21 cellular contexts compared by ENCODE assay signal in the genomic region with DNA sequence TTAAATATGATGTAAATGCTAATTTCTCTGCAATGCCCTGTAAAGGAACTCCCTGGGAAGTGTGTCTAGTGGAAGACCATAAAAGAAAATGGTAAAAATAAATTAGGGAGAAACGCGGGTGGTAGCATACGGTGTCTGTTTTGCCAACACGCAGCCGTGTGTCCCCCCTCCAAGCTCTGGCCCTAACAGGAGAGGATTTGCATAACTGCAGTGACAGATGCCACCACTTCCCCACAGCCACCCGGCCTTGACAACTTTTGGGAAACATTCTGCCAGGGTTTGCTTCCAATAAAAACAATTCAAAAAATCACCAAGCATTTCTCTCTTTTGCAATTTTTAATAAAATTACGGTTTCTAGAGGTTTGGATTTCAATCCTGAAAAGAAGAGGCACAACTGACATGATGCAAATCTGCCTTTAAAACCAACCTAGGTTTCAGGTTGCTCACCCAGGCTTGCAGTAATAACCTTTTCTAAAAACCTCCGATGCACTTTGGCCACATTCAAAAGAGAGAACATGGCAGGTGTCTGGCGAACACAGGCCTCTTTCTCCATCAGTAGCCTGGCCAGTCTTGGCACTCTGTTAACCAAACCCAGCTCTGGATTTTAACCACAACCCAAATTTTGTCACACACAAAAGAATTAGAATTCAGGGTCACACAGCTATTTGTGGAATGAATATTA. TPM values are rescaled to one million over a fixed set of nuclear protein-coding genes. Genes with fewer than 3 reads are reported as not detected.
DNase-seq lines count a peak whose midpoint lies in the region; ATAC-seq and TF ChIP-seq lines count a peak whose summit lies in the region.
"Had no signal": no experiment of that assay in that cellular context is flagged by ENCODE, and none has a peak within 500 bp of the region (broad histone marks: within the 10 kb centered on the region; RNA-seq: fewer than 3 reads in every experiment).

No MANE protein-coding gene starts in this region.

- POLR2A ChIA-PET in PC-3 (lab: Charles Lee; ENCODE audit: unreplicated experiment): no interaction called here
- POLR2A ChIA-PET in activated CD4-positive, alpha-beta T cell treated with anti-CD3 and anti-CD28 coated beads for 36 hours (lab: Charles Lee): no interaction called here

- H3F3A ChIP-seq in PC-3 (ENCODE audit: low read length, unreplicated experiment): no peaks in the 10 kb centered on the region

- BruUV-seq in PC-3 (replicated peaks; lab: Mats Ljungman, UMichigan): no TSS peak

- H3K9ac ChIP-seq in PC-3 (ENCODE audit: low read length): no peak overlapping the region

- no peaks in the 10 kb centered on the region for H3K4me1 Mint-ChIP-seq in activated CD4-positive, alpha-beta T cell treated with anti-CD3 and anti-CD28 coated beads for 36 hours
- peaks cover 2% of the 10 kb centered on the region for H3K4me1 Mint-ChIP-seq in mesothelial cell of epicardium

- H2AFZ ChIP-seq in PC-3 (ENCODE audit: low read length): no peak overlapping the region

- in situ Hi-C loops in G401 (cut with HindIII; ENCODE audit: low sequenced_read_pairs): no loop called here

- intact Hi-C loops in PC-3 (cut with micrococcal nuclease): no loop called here
- intact Hi-C loops in activated CD4-positive, alpha-beta T cell treated with anti-CD3 and anti-CD28 coated beads for 36 hours (cut with DNase I, micrococcal nuclease): loop anchor here in 1 of 2 experiments (5.0 kb wide), 1 partner anchor 203 kb away; no protein-coding TSS in a partner anchor

- TF ChIP-seq CTCF in PC-3 (conservative IDR thresholded peaks at IDR 0.05; ENCODE audit: low read depth, low read length) (no peak), mesothelial cell of epicardium (IDR thresholded peaks at IDR 0.05; ENCODE audit: unreplicated experiment) (no peak)

- no peaks in the 10 kb centered on the region for H3K36me3 Mint-ChIP-seq in activated CD4-positive, alpha-beta T cell treated with anti-CD3 and anti-CD28 coated beads for 36 hours (ENCODE audit: low read depth)
- no peaks in the 10 kb centered on the region for H3K36me3 Mint-ChIP-seq in mesothelial cell of epicardium
- H3K36me3 Mint-ChIP-seq: CD4-positive, alpha-beta memory T cell; IgD-negative memory B cell had no signal

- no peak overlapping the region for H3K27ac Mint-ChIP-seq in activated CD4-positive, alpha-beta T cell treated with anti-CD3 and anti-CD28 coated beads for 36 hours
- H3K27ac Mint-ChIP-seq in mesothelial cell of epicardium: no peak overlapping the region
- H3K27ac Mint-ChIP-seq: CD4-positive, alpha-beta memory T cell had no signal

- H3K9me3 Mint-ChIP-seq in activated CD4-positive, alpha-beta T cell treated with anti-CD3 and anti-CD28 coated beads for 36 hours (ENCODE audit: low read depth): no peaks in the 10 kb centered on the region
- no peaks in the 10 kb centered on the region for H3K9me3 Mint-ChIP-seq in mesothelial cell of epicardium
- H3K9me3 Mint-ChIP-seq: CD4-positive, alpha-beta memory T cell; IgD-negative memory B cell had no signal

- H3K27me3 ChIP-seq in PC-3 (ENCODE audit: low read length): peaks cover 62% of the 10 kb centered on the region

- H3K36me3 ChIP-seq in PC-3 (ENCODE audit: low read depth, low read length): no peaks in the 10 kb centered on the region
- H3K36me3 ChIP-seq: SJSA1 had no signal

- H3K4me1 ChIP-seq in PC-3 (ENCODE audit: insufficient read depth, low read length): no peaks in the 10 kb centered on the region
- H3K4me1 ChIP-seq: A549, SJSA1 had no signal

- H3K9me2 ChIP-seq in PC-3 (replicated peaks; ENCODE audit: low read length): no peaks in the 10 kb centered on the region

- H3K79me2 ChIP-seq in PC-3 (ENCODE audit: low read length): no peaks in the 10 kb centered on the region

- DNase-seq in Ammon's horn (ENCODE audit: low spot score) (peak; percentile 61), G401 (ENCODE audit: low spot score) (peak; percentile 51), NOMO-1 treated with DMSO at 0.1 percent for 48 hours (lab: John Stamatoyannopoulos, UW; ENCODE audit: unreplicated experiment) (peak; percentile 27), germinal center (ENCODE audit: low spot score) (peak; percentile 72), PC-3 (no peak), mesothelial cell of epicardium (ENCODE audit: low spot score in 2 of 2, unreplicated experiment in 2 of 2) (no peak), T1000 (lab: John Stamatoyannopoulos, UW) (no peak)
- no peak for DNase-seq in activated CD4-positive, alpha-beta T cell treated with anti-CD3 and anti-CD28 coated beads for 36 hours
- DNase-seq: Calu3; CD4-positive, alpha-beta memory T cell; DMS79; HCEC 1CT; NCI-H1417; NCI-H2029; NCI-H2171; NCI-H82; OCI-M1; RPMI8226 had no signal

- CTCF ChIA-PET in PC-3 (lab: Charles Lee): no interaction called here
- CTCF ChIA-PET in activated CD4-positive, alpha-beta T cell treated with anti-CD3 and anti-CD28 coated beads for 36 hours (lab: Charles Lee): interaction anchor here (1.2 to 8.7 kb wide), 2 partner anchors 9 to 220 kb away, joined by 3 to 94 read pairs; no protein-coding TSS in a partner anchor

- H3K4me2 ChIP-seq in PC-3 (ENCODE audit: low read length): no peak overlapping the region
- H3K4me2 ChIP-seq: A549 had no signal

- H3K4me3 Mint-ChIP-seq in activated CD4-positive, alpha-beta T cell treated with anti-CD3 and anti-CD28 coated beads for 36 hours: no peak overlapping the region
- no peak overlapping the region for H3K4me3 Mint-ChIP-seq in mesothelial cell of epicardium
- H3K4me3 Mint-ChIP-seq: CD4-positive, alpha-beta memory T cell had no signal

- ATAC-seq in PC-3: no peak
- ATAC-seq in activated CD4-positive, alpha-beta T cell treated with anti-CD3 and anti-CD28 coated beads for 36 hours: no peak
- ATAC-seq: A549 had no signal

- no peak overlapping the region for H3K27ac ChIP-seq in PC-3 (ENCODE audit: low read length)
- H3K27ac ChIP-seq: A549, SJSA1 had no signal

- no peak overlapping the region for H3K4me3 ChIP-seq in PC-3 (ENCODE audit: low read length)
- H3K4me3 ChIP-seq: A549, SJSA1 had no signal

- no peaks in the 10 kb centered on the region for H3K9me3 ChIP-seq in PC-3 (ENCODE audit: low read length)
- H3K9me3 ChIP-seq: A549, SJSA1 had no signal

- peaks cover 2% of the 10 kb centered on the region for H3K27me3 Mint-ChIP-seq in activated CD4-positive, alpha-beta T cell treated with anti-CD3 and anti-CD28 coated beads for 36 hours
- H3K27me3 Mint-ChIP-seq in mesothelial cell of epicardium (ENCODE audit: low read depth): peaks cover 84% of the 10 kb centered on the region

- H4K20me1 ChIP-seq in PC-3 (ENCODE audit: low read length): no peaks in the 10 kb centered on the region

RNA-seq across cellular contexts. Expression of a gene that starts 55.6 kb away (rescaled TPM):
- 0.31 and 1.0 TPM in 2 replicates for total RNA-seq in G401 (2014; rRNA removed; shearing (Covaris generic))
- total RNA-seq in PC-3 (2014; rRNA removed) (0.04 TPM in 1 of 2 replicates, not detected in the other), mesothelial cell of epicardium (10.8 to 11.5 TPM (median 11.1 TPM) in 3 replicates)
- total RNA-seq in activated CD4-positive, alpha-beta T cell treated with anti-CD3 and anti-CD28 coated beads for 36 hours: not detected
- total RNA-seq: SJSA1 had no signal

Comparison
In these comparisons a context has a peak if more than half of its experiments do, and no peak if none do; other contexts are left out.
1. DNase-seq: peak in Ammon's horn (single experiment), G401 (single experiment), NOMO-1 treated with DMSO at 0.1 percent for 48 hours (single experiment) and germinal center (single experiment); none in PC-3 (single experiment), activated CD4-positive, alpha-beta T cell treated with anti-CD3 and anti-CD28 coated beads for 36 hours (single experiment), mesothelial cell of epicardium (0 of 2) and T1000 (single experiment).